In genomic region chr21:32410916-32411315, GRCh38 we compare ENCODE assay signal across 9 cellular contexts. TPM values are rescaled to one million over a fixed set of nuclear protein-coding genes. Genes with fewer than 3 reads are reported as not detected.
DNase-seq lines count a peak whose midpoint lies in the region; ATAC-seq, FAIRE-seq and TF ChIP-seq lines count a peak whose summit lies in the region.
"Had no signal": no experiment of that assay in that cellular context is flagged by ENCODE, and none has a peak within 500 bp of the region (broad histone marks: within the 10 kb centered on the region; RNA-seq: fewer than 3 reads in every experiment).

No MANE protein-coding gene starts in this region.

- peak overlapping the region; percentile 77 to 84 (median 84) for H3K27ac ChIP-seq in right lobe of liver
- H3K27ac ChIP-seq in HepG2 (ENCODE audit: extremely low read length, insufficient read depth, low read length), result no peak overlapping the region
- H3K27ac ChIP-seq in effector memory CD4-positive, alpha-beta T cell (ENCODE audit: insufficient read depth, low read length, poor library complexity, severe bottlenecking), result peak overlapping the region; percentile 90

- H3K27me3 Mint-ChIP-seq in nephron progenitor cell (ENCODE audit: low read depth, poor library complexity), result peaks cover 82% of the 10 kb centered on the region

- H3K27me3 ChIP-seq in right lobe of liver, result no peaks in the 10 kb centered on the region
- peaks cover 5 to 31% of the 10 kb centered on the region in 2 experiments for H3K27me3 ChIP-seq in HepG2 (ENCODE audit: control insufficient read depth in 1 of 2, insufficient read depth in 2 of 2, low read length in 2 of 2)
- no peaks in the 10 kb centered on the region for H3K27me3 ChIP-seq in effector memory CD4-positive, alpha-beta T cell (replicated peaks; ENCODE audit: control insufficient read depth, insufficient read depth, low read length, poor library complexity, severe bottlenecking)

- TF ChIP-seq POLR2A in right lobe of liver (IDR thresholded peaks at IDR 0.05), result no peak
- TF ChIP-seq POLR2A in HepG2 (IDR thresholded peaks at IDR 0.05; ENCODE audit: insufficient read depth in 1 of 2, low read depth in 2 of 2, low read length in 2 of 2), result no peak

- ATAC-seq in right lobe of liver (no peak), HepG2 (no peak), GM21515 (IDR thresholded peaks at IDR 0.05; ENCODE audit: unreplicated experiment) (no peak)

- no peaks in the 10 kb centered on the region for H3K79me2 ChIP-seq in HepG2 (ENCODE audit: insufficient read depth, low read length)

- TF ChIP-seq EP300 in HepG2 (IDR thresholded peaks at IDR 0.05; ENCODE audit: low read depth in 2 of 2, low read length in 2 of 2) (no peak), HepG2 (CRISPR knock-in tag; IDR thresholded peaks at IDR 0.05; ENCODE audit: borderline replicate concordance) (no peak)

- intact Hi-C loops in right lobe of liver (cut with DNase I), result no loop called here
- intact Hi-C loops in HepG2 (cut with micrococcal nuclease; ENCODE audit: unreplicated experiment), result loop anchor here (10.0 kb wide), 1 partner anchor 906 kb away; no protein-coding TSS in a partner anchor

- no peaks in the 10 kb centered on the region for H3K36me3 ChIP-seq in right lobe of liver
- H3K36me3 ChIP-seq in HepG2 (replicated peaks in 1 of 2; ENCODE audit: control insufficient read depth in 1 of 2, insufficient read depth in 2 of 2, low read length in 2 of 2), result no peaks in the 10 kb centered on the region
- no peaks in the 10 kb centered on the region for H3K36me3 ChIP-seq in effector memory CD4-positive, alpha-beta T cell (ENCODE audit: control insufficient read depth, insufficient read depth, low read length)

- no peak overlapping the region for H3K9ac ChIP-seq in HepG2 (ENCODE audit: insufficient read depth, low read depth, low read length)

- in situ Hi-C loops in HepG2 (cut with HindIII; ENCODE audit: extremely low pct_ligation_motif_present, low pct_unique_long_range_greater_than_20kb), result loop anchor here (5.0 kb wide), 1 partner anchor 181 kb away; no protein-coding TSS in a partner anchor

- H2AFZ ChIP-seq in HepG2 (ENCODE audit: low read length), result no peak overlapping the region

- peak overlapping the region; percentile 64 for H3K4me3 Mint-ChIP-seq in nephron progenitor cell

- FAIRE-seq in HepG2 (lab: Jason Lieb, UNC), result no peak

- no peak for TF ChIP-seq RAD21 in HepG2 (CRISPR knock-in tag; IDR thresholded peaks at IDR 0.05)

- CTCF ChIA-PET in HepG2 (lab: Yijun Ruan, JAX; ENCODE audit: low intra/inter-chr PET ratio, low total read pairs), result no interaction called here

- DNase-seq in right lobe of liver (no peak), HepG2 (ENCODE audit: low spot score) (no peak), nephron progenitor cell (no peak), iPS-NIHi11 (ENCODE audit: low spot score) (no peak), SIG-M5 treated with dmso at 0.1 percent for 504 hours (lab: John Stamatoyannopoulos, UW; ENCODE audit: unreplicated experiment) (no peak), D341Med (ENCODE audit: low spot score) (no peak)
- DNase-seq in effector memory CD4-positive, alpha-beta T cell, result no peak
- DNase-seq: DMS79 had no signal

- no peak overlapping the region for H3K4me3 ChIP-seq in right lobe of liver
- H3K4me3 ChIP-seq in HepG2 (replicated peaks in 1 of 3; ENCODE audit: insufficient read depth in 1 of 3, low read depth in 2 of 3, low read length in 3 of 3), result no peak overlapping the region
- no peak overlapping the region for H3K4me3 ChIP-seq in effector memory CD4-positive, alpha-beta T cell (ENCODE audit: insufficient read depth, low read depth, low read length, poor library complexity, severe bottlenecking)

- 74% methylated on average over 5 of the region's 5 CpGs for WGBS in right lobe of liver (ENCODE audit: insufficient coverage, low coverage, low lambda C conversion rate, missing lambda C conversion rate)
- WGBS in HepG2 (ENCODE audit: low lambda C conversion rate), result 50% methylated on average over 5 of the region's 5 CpGs

- no TSS peak for BruUV-seq in HepG2 (replicated peaks; lab: Mats Ljungman, UMichigan)

- no peaks in the 10 kb centered on the region for H3K9me3 Mint-ChIP-seq in nephron progenitor cell

- peaks cover 16% of the 10 kb centered on the region for H3K4me1 Mint-ChIP-seq in nephron progenitor cell

- H4K20me1 ChIP-seq in HepG2 (ENCODE audit: insufficient read depth, low read length), result no peaks in the 10 kb centered on the region

- H3K4me2 ChIP-seq in HepG2 (ENCODE audit: low read depth, low read length), result no peak overlapping the region

- TF ChIP-seq CTCF in right lobe of liver (IDR thresholded peaks at IDR 0.05), result no peak
- TF ChIP-seq CTCF in HepG2 (CRISPR knock-in tag; IDR thresholded peaks at IDR 0.05), result no peak
- TF ChIP-seq CTCF in nephron progenitor cell (IDR thresholded peaks at IDR 0.05), result no peak

- POLR2A ChIA-PET in HepG2 (lab: Yijun Ruan, JAX), result no interaction called here

- H3K9me3 ChIP-seq in right lobe of liver (no peaks in the 10 kb centered on the region), HepG2 (ENCODE audit: low read length) (no peaks in the 10 kb centered on the region)
- H3K9me3 ChIP-seq in effector memory CD4-positive, alpha-beta T cell (ENCODE audit: control insufficient read depth, low read length), result no peaks in the 10 kb centered on the region

- no peaks in the 10 kb centered on the region for H3K36me3 Mint-ChIP-seq in nephron progenitor cell (ENCODE audit: low read depth)

- H3K27ac Mint-ChIP-seq in nephron progenitor cell, result no peak overlapping the region

- H3K4me1 ChIP-seq in right lobe of liver (peaks cover 0 to 8% (median 0%) of the 10 kb centered on the region in 4 donors), HepG2 (ENCODE audit: insufficient read depth, low read length) (peaks cover 29% of the 10 kb centered on the region)
- peaks cover 16% of the 10 kb centered on the region for H3K4me1 ChIP-seq in effector memory CD4-positive, alpha-beta T cell (ENCODE audit: control insufficient read depth, insufficient read depth, low read length, poor library complexity, severe bottlenecking)

TF ChIP-seq in HepG2, 621 proteins besides CTCF, POLR2A, EP300 and RAD21 (continues in another document):
- TF ChIP-seq ZNF207 (IDR thresholded peaks at IDR 0.05; ENCODE audit: borderline replicate concordance), result no peak

RNA-seq across cellular contexts. Expression of gene EVA1C, which starts 1.6 kb away (rescaled TPM):
- total RNA-seq in right lobe of liver, result 1 to 10 TPM; 2.4 to 5.9 (median 4.2) TPM
- 0.29 TPM in 1 of 2 replicates, not detected in the other for total RNA-seq in HepG2 (2016; rRNA removed; fragmentation: Illumina TruSeq; extraction: Trizol)
- not detected in 2 replicates for total RNA-seq in HepG2 (2016; cell fraction: cytosol; rRNA removed; fragmentation: Illumina TruSeq; extraction: Trizol; ENCODE audit: low read depth)
- not detected in 2 replicates for total RNA-seq in HepG2 (2016; cell fraction: insoluble cytoplasmic fraction; rRNA removed; fragmentation: Illumina TruSeq; extraction: Trizol)
- total RNA-seq in HepG2 (2016; cell fraction: membrane; rRNA removed; fragmentation: Illumina TruSeq; extraction: Trizol), result 0.14 TPM in 1 of 2 replicates, not detected in the other
- total RNA-seq in HepG2 (2016; cell fraction: nucleus; rRNA removed; fragmentation: Illumina TruSeq; extraction: Trizol), result not detected in 2 replicates
- 0.33 and 0.34 TPM in 2 replicates for polyA plus RNA-seq in HepG2 (2011; rRNA removed)
- polyA plus RNA-seq in HepG2 (2011; cell fraction: cytosol; rRNA removed), result 0.40 and 0.54 TPM in 2 replicates
- polyA plus RNA-seq in HepG2 (2011; cell fraction: nucleus; rRNA removed), result 0.12 and 0.55 TPM in 2 replicates
- 0.67 and 0.79 TPM in 2 replicates for polyA plus RNA-seq in HepG2 (2012)
- 0.09 TPM in 1 of 2 replicates, not detected in the other for polyA plus RNA-seq in HepG2 (2016; cell fraction: cytosol; fragmentation: Illumina TruSeq; extraction: Trizol; ENCODE audit: low read depth)
- polyA plus RNA-seq in HepG2 (2016; cell fraction: insoluble cytoplasmic fraction; fragmentation: Illumina TruSeq; extraction: Trizol; ENCODE audit: low read depth), result not detected in 2 replicates
- 0.22 TPM in 1 of 2 replicates, not detected in the other for polyA plus RNA-seq in HepG2 (2016; cell fraction: membrane; fragmentation: Illumina TruSeq; extraction: Trizol; ENCODE audit: low read depth)
- polyA plus RNA-seq in HepG2 (2016; cell fraction: nucleus; fragmentation: Illumina TruSeq; extraction: Trizol; ENCODE audit: insufficient read depth, low read depth), result not detected in 2 replicates
- polyA minus RNA-seq in HepG2 (2011; rRNA and poly(A)+ RNA removed; ENCODE audit: low replicate concordance), result 1.4 and 58.2 TPM in 2 replicates
- not detected in 2 replicates for polyA minus RNA-seq in HepG2 (2011; cell fraction: cytosol; rRNA and poly(A)+ RNA removed)
- polyA minus RNA-seq in HepG2 (2011; cell fraction: nucleus; rRNA and poly(A)+ RNA removed), result 0.52 TPM in 1 of 2 replicates, not detected in the other

RNA-seq across cellular contexts. Expression of gene URB1, which starts 18.1 kb away (rescaled TPM):
- total RNA-seq in right lobe of liver, result 10 to 100 TPM in 3 of 6 experiments, 1 to 10 TPM in 3; 6.3 to 13.6 (median 9.8) TPM
- 13.5 and 16.7 TPM in 2 replicates for total RNA-seq in HepG2 (2016; rRNA removed; fragmentation: Illumina TruSeq; extraction: Trizol)
- 2.1 TPM in 2 replicates for total RNA-seq in HepG2 (2016; cell fraction: cytosol; rRNA removed; fragmentation: Illumina TruSeq; extraction: Trizol; ENCODE audit: low read depth)
- total RNA-seq in HepG2 (2016; cell fraction: insoluble cytoplasmic fraction; rRNA removed; fragmentation: Illumina TruSeq; extraction: Trizol), result 13.4 and 17.6 TPM in 2 replicates
- total RNA-seq in HepG2 (2016; cell fraction: membrane; rRNA removed; fragmentation: Illumina TruSeq; extraction: Trizol), result 3.8 and 5.4 TPM in 2 replicates
- 31.3 and 34.7 TPM in 2 replicates for total RNA-seq in HepG2 (2016; cell fraction: nucleus; rRNA removed; fragmentation: Illumina TruSeq; extraction: Trizol)
- 4.5 and 5.8 TPM in 2 replicates for polyA plus RNA-seq in HepG2 (2011; rRNA removed)
- 2.6 and 2.7 TPM in 2 replicates for polyA plus RNA-seq in HepG2 (2011; cell fraction: cytosol; rRNA removed)
- 12.4 and 12.6 TPM in 2 replicates for polyA plus RNA-seq in HepG2 (2011; cell fraction: nucleus; rRNA removed)
- polyA plus RNA-seq in HepG2 (2012), result 7.4 and 8.5 TPM in 2 replicates
- polyA plus RNA-seq in HepG2 (2016; cell fraction: cytosol; fragmentation: Illumina TruSeq; extraction: Trizol; ENCODE audit: low read depth), result 0.38 and 0.41 TPM in 2 replicates
- polyA plus RNA-seq in HepG2 (2016; cell fraction: insoluble cytoplasmic fraction; fragmentation: Illumina TruSeq; extraction: Trizol; ENCODE audit: low read depth), result 5.2 and 6.4 TPM in 2 replicates
- polyA plus RNA-seq in HepG2 (2016; cell fraction: membrane; fragmentation: Illumina TruSeq; extraction: Trizol; ENCODE audit: low read depth), result 0.81 and 1.0 TPM in 2 replicates
- polyA plus RNA-seq in HepG2 (2016; cell fraction: nucleus; fragmentation: Illumina TruSeq; extraction: Trizol; ENCODE audit: insufficient read depth, low read depth), result 18.2 and 19.9 TPM in 2 replicates
- polyA minus RNA-seq in HepG2 (2011; rRNA and poly(A)+ RNA removed; ENCODE audit: low replicate concordance), result 19.4 and 24.1 TPM in 2 replicates
- 7.3 and 7.6 TPM in 2 replicates for polyA minus RNA-seq in HepG2 (2011; cell fraction: cytosol; rRNA and poly(A)+ RNA removed)
- 29.5 and 29.8 TPM in 2 replicates for polyA minus RNA-seq in HepG2 (2011; cell fraction: nucleus; rRNA and poly(A)+ RNA removed)
